In the genomic region with DNA sequence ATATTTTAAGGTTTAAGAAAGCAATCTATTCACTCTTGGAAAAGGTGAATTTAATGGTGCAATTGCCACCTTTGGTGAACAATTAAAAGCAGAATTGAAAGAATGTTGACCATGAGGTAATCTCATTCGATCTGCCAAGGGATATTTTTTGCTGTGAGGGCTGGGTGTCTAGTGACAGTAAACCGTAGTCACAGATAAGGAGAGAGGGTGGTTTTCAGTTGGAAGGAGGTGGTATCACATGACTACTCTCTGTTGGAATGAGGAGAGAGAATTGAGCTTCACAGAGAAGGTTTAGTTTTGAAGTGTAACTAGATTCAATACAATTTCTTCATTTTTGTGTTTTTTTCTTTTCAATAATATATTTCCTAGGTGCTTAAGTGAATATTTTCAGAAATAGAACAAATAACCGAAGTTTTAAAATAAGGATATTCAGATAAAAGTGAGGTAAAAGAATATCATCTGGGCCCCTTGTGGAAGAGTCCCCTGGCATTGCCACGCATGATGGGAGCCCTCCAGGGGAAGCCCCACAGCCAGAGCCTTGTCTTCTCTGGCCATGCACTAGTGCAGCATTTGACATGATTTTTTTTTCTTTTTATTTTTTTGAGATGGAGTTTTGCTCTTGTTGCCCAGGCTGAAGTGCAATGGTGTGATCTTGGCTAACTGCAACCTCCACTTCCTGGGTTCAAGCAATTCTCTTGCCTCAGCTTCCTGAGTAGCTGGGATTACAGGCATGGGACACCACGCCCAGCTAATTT, we compare ENCODE assay signal across 23 cellular contexts.
"Had no signal": no experiment of that assay in that cellular context is flagged by ENCODE, and none has a peak within 500 bp of the region (broad histone marks: within the 10 kb centered on the region; RNA-seq: fewer than 3 reads in every experiment).

No MANE protein-coding gene starts in this region.

- FAIRE-seq: astrocyte, endometrium had no signal

- H3K4me2 ChIP-seq: smooth muscle cell had no signal

- H3K27ac ChIP-seq: right lobe of liver had no signal

- H3K9me3 ChIP-seq: left lung, mucosa of descending colon, right lobe of liver had no signal

- ATAC-seq: activated CD8-positive, alpha-beta T cell treated with anti-CD3 and anti-CD28 coated beads for 36 hours; activated T-cell treated with anti-CD3 and anti-CD28 coated beads, Interleukin-2, amount 50 U/mL, for 4 hours; esophagus mucosa; left lung; mucosa of descending colon; naive thymus-derived CD4-positive, alpha-beta T cell; right lobe of liver; stimulated activated naive CD8-positive, alpha-beta T cell treated with anti-CD3 and anti-CD28 coated beads, Interleukin-15, Interleukin-2, amounts not matched to agents 100 U/mL and 50 U/mL, for 24 hours; T-cell; WTC11 had no signal

- H3K4me3 ChIP-seq: left lung, mucosa of descending colon, right lobe of liver, smooth muscle cell had no signal

- H3K27ac Mint-ChIP-seq: activated CD8-positive, alpha-beta T cell treated with anti-CD3 and anti-CD28 coated beads for 36 hours; memory B cell; naive thymus-derived CD4-positive, alpha-beta T cell; progenitor cell of endocrine pancreas; T-cell; WTC11 had no signal

- H3K27me3 ChIP-seq: left lung, right lobe of liver had no signal

- H3K9me3 Mint-ChIP-seq: activated CD8-positive, alpha-beta T cell treated with anti-CD3 and anti-CD28 coated beads for 36 hours; activated T-cell treated with anti-CD3 and anti-CD28 coated beads, Interleukin-2, amount 50 U/mL, for 4 hours; memory B cell; naive thymus-derived CD4-positive, alpha-beta T cell; T-cell; WTC11 had no signal

- DNase-seq: activated CD4-positive, alpha-beta T cell treated with anti-CD3 and anti-CD28 coated beads for 48 hours; activated CD8-positive, alpha-beta T cell treated with anti-CD3 and anti-CD28 coated beads for 36 hours; activated effector memory CD4-positive, alpha-beta T cell treated with Interleukin-2 at 50 U/mL for 16 hours; activated naive CD4-positive, alpha-beta T cell treated with anti-CD3 and anti-CD28 coated beads, Interleukin-2, amount 50 U/mL, for 16 hours; activated T-cell treated with anti-CD3 and anti-CD28 coated beads, Interleukin-2, amount 50 U/mL, for 4 hours; islet precursor cell; mucosa of descending colon; naive thymus-derived CD4-positive, alpha-beta T cell; nucleus accumbens; right lobe of liver; stimulated activated CD4-positive, alpha-beta T cell treated with anti-CD3 and anti-CD28 coated beads, Interleukin-4, amount 100 ng/mL, for 4 hours; stimulated activated CD8-positive, alpha-beta memory T cell treated with anti-CD3 and anti-CD28 coated beads, Interleukin-4, amount 100 ng/mL, for 48 hours; stimulated activated naive CD8-positive, alpha-beta T cell treated with anti-CD3 and anti-CD28 coated beads, Interleukin-15, Interleukin-2, amounts not matched to agents 100 U/mL and 50 U/mL, for 24 hours; T-cell; T1000 had no signal

- H3K4me1 ChIP-seq: right lobe of liver had no signal

- H3K36me3 Mint-ChIP-seq: memory B cell; naive thymus-derived CD4-positive, alpha-beta T cell; T-cell; WTC11 had no signal

- H3K27me3 Mint-ChIP-seq: progenitor cell of endocrine pancreas had no signal

- H3K36me3 ChIP-seq: left lung, right lobe of liver had no signal

- H3K4me3 Mint-ChIP-seq: activated CD8-positive, alpha-beta T cell treated with anti-CD3 and anti-CD28 coated beads for 36 hours; activated T-cell treated with anti-CD3 and anti-CD28 coated beads, Interleukin-2, amount 50 U/mL, for 4 hours; memory B cell; naive thymus-derived CD4-positive, alpha-beta T cell; T-cell; WTC11 had no signal
